In the genomic region with DNA sequence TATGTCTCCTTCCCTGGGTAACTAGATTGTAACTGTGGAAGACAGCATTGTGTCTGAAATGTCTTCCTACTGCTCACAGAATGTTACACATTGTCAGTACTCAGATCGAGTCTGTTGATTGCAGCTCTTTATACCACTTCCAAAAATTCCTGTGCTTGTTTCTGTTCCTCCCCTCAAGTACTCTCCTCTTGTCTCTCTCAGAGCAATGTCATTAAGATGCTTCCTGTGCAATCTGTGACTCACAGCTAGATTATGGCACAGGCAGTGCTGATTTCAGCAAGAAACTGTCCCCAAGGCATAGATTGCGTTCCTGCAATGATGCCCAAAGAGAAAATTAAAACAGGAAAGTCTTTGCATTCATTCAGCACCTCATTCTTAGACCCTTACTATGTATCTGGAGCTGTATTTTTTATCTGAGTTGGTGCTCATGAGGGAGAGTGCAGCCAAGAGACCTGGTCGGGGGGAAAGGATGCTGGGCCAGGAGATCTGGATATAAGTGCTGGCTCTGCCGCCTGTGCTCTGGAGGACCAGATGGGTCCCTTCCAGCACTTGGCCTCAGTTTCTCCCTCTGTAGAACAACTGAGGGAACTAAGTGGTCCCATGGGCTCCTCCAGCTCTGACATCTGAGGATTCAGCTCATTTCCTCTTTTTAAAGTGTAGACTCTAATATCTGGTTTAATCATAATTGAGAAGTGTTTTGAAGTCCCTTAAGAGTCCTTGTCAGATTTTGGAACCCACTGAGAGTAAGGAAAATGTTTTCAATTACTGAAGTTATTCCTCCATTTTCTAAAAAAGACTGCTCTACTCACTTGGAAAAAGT, we compare ENCODE assay signal across 8 cellular contexts. TPM values are rescaled to one million over a fixed set of nuclear protein-coding genes. Genes with fewer than 3 reads are reported as not detected.
DNase-seq lines count a peak whose midpoint lies in the region; ATAC-seq and TF ChIP-seq lines count a peak whose summit lies in the region.

No MANE protein-coding gene starts in this region.

- POLR2A ChIA-PET in PC-3 (lab: Charles Lee; ENCODE audit: unreplicated experiment), result interaction anchor here (0.7 kb wide), 2 partner anchors 170 to 434 kb away, joined by 3 read pairs; no protein-coding TSS in a partner anchor

- H3K36me3 Mint-ChIP-seq in endothelial cell (ENCODE audit: low read depth, unreplicated experiment), result no peaks in the 10 kb centered on the region

- TF ChIP-seq CTCF in PC-3 (conservative IDR thresholded peaks at IDR 0.05; ENCODE audit: low read depth, low read length), result no peak
- no peak for TF ChIP-seq CTCF in fibroblast of lung (conservative IDR thresholded peaks at IDR 0.05 in 1 of 2, IDR thresholded peaks at IDR 0.05 in 1 of 2; ENCODE audit: low read depth in 1 of 2, low read length in 2 of 2)
- TF ChIP-seq CTCF in endothelial cell (IDR thresholded peaks at IDR 0.05; ENCODE audit: unreplicated experiment), result no peak
- no peak for TF ChIP-seq CTCF in GM13977 (IDR thresholded peaks at IDR 0.05; ENCODE audit: extremely low read depth, insufficient read depth, missing control alignments)

- no peaks in the 10 kb centered on the region for H3K9me3 ChIP-seq in PC-3 (ENCODE audit: low read length)
- no peaks in the 10 kb centered on the region for H3K9me3 ChIP-seq in fibroblast of lung (ENCODE audit: control insufficient read depth, insufficient read depth, low read depth, low read length)
- H3K9me3 ChIP-seq in MG63, result no peaks in the 10 kb centered on the region

- no peaks in the 10 kb centered on the region for H3K79me2 ChIP-seq in PC-3 (ENCODE audit: low read length)
- H3K79me2 ChIP-seq in fibroblast of lung (ENCODE audit: control insufficient read depth, insufficient read depth, low read length), result no peaks in the 10 kb centered on the region

- H3K9ac ChIP-seq in PC-3 (ENCODE audit: low read length) (no peak overlapping the region), fibroblast of lung (ENCODE audit: insufficient read depth, low read length) (no peak overlapping the region)

- H3K27me3 Mint-ChIP-seq in endothelial cell (ENCODE audit: unreplicated experiment), result peaks cover 5% of the 10 kb centered on the region

- in situ Hi-C loops in GM13977 (cut with MboI; ENCODE audit: low pct_unique_long_range_greater_than_20kb, low sequenced_read_pairs, unreplicated experiment), result no loop called here

- BruUV-seq in PC-3 (replicated peaks; lab: Mats Ljungman, UMichigan), result no TSS peak

- H3K36me3 ChIP-seq in PC-3 (ENCODE audit: low read depth, low read length), result no peaks in the 10 kb centered on the region
- no peaks in the 10 kb centered on the region for H3K36me3 ChIP-seq in fibroblast of lung (ENCODE audit: control insufficient read depth, insufficient read depth, low read length)
- no peaks in the 10 kb centered on the region for H3K36me3 ChIP-seq in MG63

- peaks cover 28% of the 10 kb centered on the region for H3K4me1 ChIP-seq in PC-3 (ENCODE audit: insufficient read depth, low read length)
- peaks cover 2% of the 10 kb centered on the region for H3K4me1 ChIP-seq in fibroblast of lung (ENCODE audit: control insufficient read depth, extremely low read depth, insufficient read depth, low read length)

- no peaks in the 10 kb centered on the region for H3F3A ChIP-seq in PC-3 (ENCODE audit: low read length, unreplicated experiment)

- H3K4me3 Mint-ChIP-seq in endothelial cell (ENCODE audit: unreplicated experiment), result no peak overlapping the region

- H4K20me1 ChIP-seq in PC-3 (ENCODE audit: low read length), result no peaks in the 10 kb centered on the region
- H4K20me1 ChIP-seq in fibroblast of lung (ENCODE audit: control insufficient read depth, extremely low read depth, insufficient read depth, low read length), result no peaks in the 10 kb centered on the region

- no peak overlapping the region for H3K27ac Mint-ChIP-seq in endothelial cell (ENCODE audit: unreplicated experiment)

- peak; percentile 5 for DNase-seq in GDM1 (lab: John Stamatoyannopoulos, UW)
- peak; percentile 59 for DNase-seq in PC-3
- DNase-seq in fibroblast of lung (ENCODE audit: low read depth in 2 of 2), result peak; percentile 42 to 55
- DNase-seq in putamen (ENCODE audit: low spot score), result peak; percentile 59
- no peak for DNase-seq in endothelial cell (ENCODE audit: low spot score)
- DNase-seq in GM13977 (ENCODE audit: low spot score), result no peak
- no peak for DNase-seq in glomerular visceral epithelial cell (ENCODE audit: extremely low spot score)
- no peak for DNase-seq in MG63

- peak; percentile 24; the same call in 1 of the 2 replicates for ATAC-seq in PC-3

- CTCF ChIA-PET in PC-3 (lab: Charles Lee), result interaction anchor here (0.6 kb wide), 1 partner anchor 41 kb away, joined by 4 read pairs; a partner anchor contains a TSS

- peaks cover 4% of the 10 kb centered on the region for H3K4me1 Mint-ChIP-seq in endothelial cell (ENCODE audit: unreplicated experiment)

- H3K9me3 Mint-ChIP-seq in endothelial cell (ENCODE audit: unreplicated experiment), result no peaks in the 10 kb centered on the region

- H3K4me2 ChIP-seq in PC-3 (ENCODE audit: low read length) (0 out of 2 replicates have a peak overlapping the region, but pooled peaks have one; percentile 8), fibroblast of lung (ENCODE audit: extremely low read depth, insufficient read depth, low read length) (no peak overlapping the region)

- intact Hi-C loops in PC-3 (cut with micrococcal nuclease), result no loop called here

- H3K4me3 ChIP-seq in PC-3 (ENCODE audit: low read length) (no peak overlapping the region), fibroblast of lung (replicated peaks in 1 of 4; ENCODE audit: control extremely low read depth in 1 of 4, insufficient read depth in 1 of 4, low read depth in 3 of 4, low read length in 4 of 4) (no peak overlapping the region), MG63 (no peak overlapping the region)

- H2AFZ ChIP-seq in PC-3 (ENCODE audit: low read length) (no peak overlapping the region), fibroblast of lung (ENCODE audit: low read length) (no peak overlapping the region)

- H3K27ac ChIP-seq in PC-3 (ENCODE audit: low read length) (no peak overlapping the region), fibroblast of lung (ENCODE audit: insufficient read depth, low read length) (no peak overlapping the region)

- no peaks in the 10 kb centered on the region for H3K9me2 ChIP-seq in PC-3 (replicated peaks; ENCODE audit: low read length)

- H3K27me3 ChIP-seq in PC-3 (ENCODE audit: low read length) (no peaks in the 10 kb centered on the region), fibroblast of lung (ENCODE audit: control insufficient read depth, insufficient read depth, low read length) (peaks cover under 1% of the 10 kb centered on the region), MG63 (no peaks in the 10 kb centered on the region)

RNA-seq across cellular contexts. Expression of a gene that starts 40.8 kb away (rescaled TPM):
- total RNA-seq in PC-3 (2014; rRNA removed), result 34.7 and 36.1 TPM in 2 replicates
- 64.2 and 97.8 TPM in 2 replicates for total RNA-seq in fibroblast of lung
- polyA plus RNA-seq in fibroblast of lung, result 30.0 and 40.6 TPM in 2 replicates
- 40.8 and 61.6 TPM in 2 replicates for polyA plus RNA-seq in fibroblast of lung (2012)
- polyA minus RNA-seq in fibroblast of lung (ENCODE audit: low replicate concordance), result 51.8 and 62.3 TPM in 2 replicates
- total RNA-seq in endothelial cell (ENCODE audit: unreplicated experiment), result 59.5 TPM
- total RNA-seq in MG63 (2014; rRNA removed; shearing (Covaris generic); ENCODE audit: low replicate concordance), result 57.4 and 67.5 TPM in 2 replicates

RNA-seq across cellular contexts. Expression of a gene that starts 54.9 kb away (rescaled TPM):
- total RNA-seq in PC-3 (2014; rRNA removed), result 33.5 and 38.2 TPM in 2 replicates
- 50.8 and 67.4 TPM in 2 replicates for total RNA-seq in fibroblast of lung
- polyA plus RNA-seq in fibroblast of lung, result 42.5 and 55.8 TPM in 2 replicates
- polyA plus RNA-seq in fibroblast of lung (2012), result 36.6 and 43.8 TPM in 2 replicates
- polyA minus RNA-seq in fibroblast of lung (ENCODE audit: low replicate concordance), result 3.0 and 4.8 TPM in 2 replicates
- 34.8 TPM for total RNA-seq in endothelial cell (ENCODE audit: unreplicated experiment)
- total RNA-seq in MG63 (2014; rRNA removed; shearing (Covaris generic); ENCODE audit: low replicate concordance), result 53.4 and 113 TPM in 2 replicates

Comparison
In these comparisons a context has a peak if more than half of its experiments do, and no peak if none do; other contexts are left out.
1. DNase-seq: peak in GDM1 (single experiment), PC-3 (single experiment), fibroblast of lung (2 of 2) and putamen (single experiment); none in endothelial cell (single experiment), GM13977 (single experiment), glomerular visceral epithelial cell (single experiment) and MG63 (single experiment).